In the genomic region with DNA sequence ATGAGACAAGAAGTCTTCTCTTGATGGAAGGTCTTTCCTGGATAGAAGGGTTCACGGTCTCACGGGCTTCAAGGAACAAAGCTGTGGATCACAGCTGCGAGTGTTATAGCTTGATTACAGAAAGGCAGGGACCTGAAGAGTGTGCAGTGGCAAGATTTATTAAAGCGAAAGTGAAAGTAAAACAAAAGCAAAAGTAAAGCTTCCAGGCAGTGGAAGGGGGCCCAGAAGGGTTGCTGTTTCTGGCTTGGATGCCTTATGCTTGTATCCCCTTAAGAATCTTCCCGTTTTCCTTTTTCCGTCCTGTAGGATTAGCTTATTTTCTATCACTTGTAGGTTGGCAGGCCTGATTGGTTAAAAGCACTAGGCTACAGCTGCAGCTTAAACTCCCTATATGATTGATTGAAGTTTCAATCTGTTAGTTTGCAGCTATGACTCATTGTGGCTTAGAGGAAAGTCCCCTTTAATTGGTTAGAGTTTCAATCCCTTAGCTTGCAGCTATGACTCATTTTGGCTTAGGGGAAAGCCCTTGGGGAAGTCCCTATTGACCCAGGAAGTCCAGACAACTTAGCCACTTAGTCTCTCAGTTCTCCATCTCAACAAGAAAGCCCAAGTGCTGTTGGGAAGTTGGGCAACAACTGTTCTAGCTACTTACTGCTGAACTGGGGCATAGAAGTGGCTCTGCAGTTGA, we compare ENCODE assay signal across 7 cellular contexts.
A peak's percentile ranks its signal among the peaks of the same experiment; 100 is the strongest.
DNase-seq lines count a peak whose midpoint lies in the region; ATAC-seq lines count a peak whose summit lies in the region.

No MANE protein-coding gene starts in this region.

- H3K9me3 Mint-ChIP-seq in activated T-helper 1 cell treated with anti-CD3 and anti-CD28 coated beads, Interleukin-12 subunit alpha, Interleukin-12 subunit beta, Interleukin-2, Interleukin-4 antibody, amounts not matched to agents 30 ng/mL and 10 ng/mL and 1 ng/mL, durations not matched to agents 14 hours and 24 hours and 36 hours, result peaks cover 4% of the 10 kb centered on the region

- H3K36me3 Mint-ChIP-seq in activated T-helper 1 cell treated with anti-CD3 and anti-CD28 coated beads, Interleukin-12 subunit alpha, Interleukin-12 subunit beta, Interleukin-2, Interleukin-4 antibody, amounts not matched to agents 30 ng/mL and 10 ng/mL and 1 ng/mL, durations not matched to agents 14 hours and 24 hours and 36 hours (ENCODE audit: low read depth), result peaks cover 5% of the 10 kb centered on the region

- intact Hi-C loops in activated T-helper 1 cell treated with anti-CD3 and anti-CD28 coated beads, Interleukin-12 subunit alpha, Interleukin-12 subunit beta, Interleukin-2, Interleukin-4 antibody, amounts not matched to agents 30 ng/mL and 10 ng/mL and 1 ng/mL, durations not matched to agents 14 hours and 24 hours and 36 hours (cut with micrococcal nuclease), result loop anchor here (1.0 to 10.0 kb wide), 10 partner anchors 10 to 1606 kb away; a partner anchor contains a TSS

- ATAC-seq in GM19452 (IDR thresholded peaks at IDR 0.05; ENCODE audit: unreplicated experiment) (peak; percentile 59), HG03469 (IDR thresholded peaks at IDR 0.05; ENCODE audit: unreplicated experiment) (peak; percentile 74), HG03159 (IDR thresholded peaks at IDR 0.05; ENCODE audit: unreplicated experiment) (no peak)

- peaks cover 54% of the 10 kb centered on the region for H3K4me1 Mint-ChIP-seq in activated T-helper 1 cell treated with anti-CD3 and anti-CD28 coated beads, Interleukin-12 subunit alpha, Interleukin-12 subunit beta, Interleukin-2, Interleukin-4 antibody, amounts not matched to agents 30 ng/mL and 10 ng/mL and 1 ng/mL, durations not matched to agents 14 hours and 24 hours and 36 hours (ENCODE audit: low read depth)

- peak overlapping the region; percentile 92 for H3K27ac Mint-ChIP-seq in activated T-helper 1 cell treated with anti-CD3 and anti-CD28 coated beads, Interleukin-12 subunit alpha, Interleukin-12 subunit beta, Interleukin-2, Interleukin-4 antibody, amounts not matched to agents 30 ng/mL and 10 ng/mL and 1 ng/mL, durations not matched to agents 14 hours and 24 hours and 36 hours

- peak; percentile 51 for DNase-seq in activated T-helper 1 cell treated with anti-CD3 and anti-CD28 coated beads, Interleukin-12 subunit alpha, Interleukin-12 subunit beta, Interleukin-2, Interleukin-4 antibody, amounts not matched to agents 30 ng/mL and 10 ng/mL and 1 ng/mL, durations not matched to agents 14 hours and 24 hours and 36 hours (ENCODE audit: low spot score)
- peak; percentile 14 to 45 for DNase-seq in stimulated activated CD4-positive, alpha-beta T cell treated with anti-CD3 and anti-CD28 coated beads, Interleukin-2, amount 100 ng/mL, for 24 hours
- DNase-seq in NCI-H2029 treated with DMSO at 0.1 percent for 48 hours (lab: John Stamatoyannopoulos, UW), result no peak
- DNase-seq in dermis blood vessel endothelial cell, result no peak

- no peaks in the 10 kb centered on the region for H3K27me3 Mint-ChIP-seq in activated T-helper 1 cell treated with anti-CD3 and anti-CD28 coated beads, Interleukin-12 subunit alpha, Interleukin-12 subunit beta, Interleukin-2, Interleukin-4 antibody, amounts not matched to agents 30 ng/mL and 10 ng/mL and 1 ng/mL, durations not matched to agents 14 hours and 24 hours and 36 hours (ENCODE audit: insufficient read depth)

- H3K4me3 Mint-ChIP-seq in activated T-helper 1 cell treated with anti-CD3 and anti-CD28 coated beads, Interleukin-12 subunit alpha, Interleukin-12 subunit beta, Interleukin-2, Interleukin-4 antibody, amounts not matched to agents 30 ng/mL and 10 ng/mL and 1 ng/mL, durations not matched to agents 14 hours and 24 hours and 36 hours, result peak overlapping the region; percentile 53

Comparison
In these comparisons a context has a peak if more than half of its experiments do, and no peak if none do; other contexts are left out.
1. DNase-seq: peak in activated T-helper 1 cell treated with anti-CD3 and anti-CD28 coated beads, Interleukin-12 subunit alpha, Interleukin-12 subunit beta, Interleukin-2, Interleukin-4 antibody, amounts not matched to agents 30 ng/mL and 10 ng/mL and 1 ng/mL, durations not matched to agents 14 hours and 24 hours and 36 hours (single experiment) and stimulated activated CD4-positive, alpha-beta T cell treated with anti-CD3 and anti-CD28 coated beads, Interleukin-2, amount 100 ng/mL, for 24 hours (2 of 2); none in NCI-H2029 treated with DMSO at 0.1 percent for 48 hours (single experiment) and dermis blood vessel endothelial cell (single experiment).